In the genomic region with DNA sequence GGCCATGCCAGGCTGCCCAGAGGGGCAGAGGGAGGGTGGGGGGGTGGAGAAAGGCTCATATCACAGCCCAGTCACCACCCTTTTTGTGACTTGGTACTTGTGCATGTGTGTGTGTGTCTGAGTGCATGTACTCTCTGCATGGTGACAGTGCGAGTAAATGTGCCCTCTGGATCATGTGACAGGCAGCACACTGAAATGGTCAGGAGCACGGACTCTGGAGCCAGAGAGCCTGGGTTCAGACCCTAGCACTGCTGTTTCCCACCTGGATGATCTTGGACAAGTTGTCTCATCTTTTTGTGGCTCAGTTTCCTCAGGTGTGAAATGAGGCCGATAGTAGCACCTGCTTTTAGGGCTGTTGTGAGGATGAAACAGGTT, we compare ENCODE assay signal across 1 cellular context.
TF ChIP-seq lines count a peak whose summit lies in the region.

No MANE protein-coding gene starts in this region.

TF ChIP-seq in SK-N-SH, 30 proteins besides CTCF, POLR2A, EP300 and RAD21 (continued from another document):
- TF ChIP-seq, protein P1, sequence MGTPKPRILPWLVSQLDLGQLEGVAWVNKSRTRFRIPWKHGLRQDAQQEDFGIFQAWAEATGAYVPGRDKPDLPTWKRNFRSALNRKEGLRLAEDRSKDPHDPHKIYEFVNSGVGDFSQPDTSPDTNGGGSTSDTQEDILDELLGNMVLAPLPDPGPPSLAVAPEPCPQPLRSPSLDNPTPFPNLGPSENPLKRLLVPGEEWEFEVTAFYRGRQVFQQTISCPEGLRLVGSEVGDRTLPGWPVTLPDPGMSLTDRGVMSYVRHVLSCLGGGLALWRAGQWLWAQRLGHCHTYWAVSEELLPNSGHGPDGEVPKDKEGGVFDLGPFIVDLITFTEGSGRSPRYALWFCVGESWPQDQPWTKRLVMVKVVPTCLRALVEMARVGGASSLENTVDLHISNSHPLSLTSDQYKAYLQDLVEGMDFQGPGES (IDR thresholded peaks at IDR 0.05; ENCODE audit: low read depth, low read length): no peak
- TF ChIP-seq MEF2A (IDR thresholded peaks at IDR 0.05; ENCODE audit: borderline replicate concordance, low read depth) (no peak), EZH2phosphoT487 (IDR thresholded peaks at IDR 0.05; ENCODE audit: borderline replicate concordance, low read depth) (no peak), FOXJ3 (CRISPR knock-in tag; IDR thresholded peaks at IDR 0.05) (no peak), NRF1 (IDR thresholded peaks at IDR 0.05; ENCODE audit: low read depth, low read length) (no peak), RXRA (IDR thresholded peaks at IDR 0.05; ENCODE audit: borderline replicate concordance, low read depth) (no peak), SMC3 (IDR thresholded peaks at IDR 0.05; ENCODE audit: low read depth, low read length) (no peak), FOSL2 (IDR thresholded peaks at IDR 0.05; ENCODE audit: borderline replicate concordance, low read depth) (no peak), ELF1 (IDR thresholded peaks at IDR 0.05) (no peak)
- TF ChIP-seq, protein P2, sequence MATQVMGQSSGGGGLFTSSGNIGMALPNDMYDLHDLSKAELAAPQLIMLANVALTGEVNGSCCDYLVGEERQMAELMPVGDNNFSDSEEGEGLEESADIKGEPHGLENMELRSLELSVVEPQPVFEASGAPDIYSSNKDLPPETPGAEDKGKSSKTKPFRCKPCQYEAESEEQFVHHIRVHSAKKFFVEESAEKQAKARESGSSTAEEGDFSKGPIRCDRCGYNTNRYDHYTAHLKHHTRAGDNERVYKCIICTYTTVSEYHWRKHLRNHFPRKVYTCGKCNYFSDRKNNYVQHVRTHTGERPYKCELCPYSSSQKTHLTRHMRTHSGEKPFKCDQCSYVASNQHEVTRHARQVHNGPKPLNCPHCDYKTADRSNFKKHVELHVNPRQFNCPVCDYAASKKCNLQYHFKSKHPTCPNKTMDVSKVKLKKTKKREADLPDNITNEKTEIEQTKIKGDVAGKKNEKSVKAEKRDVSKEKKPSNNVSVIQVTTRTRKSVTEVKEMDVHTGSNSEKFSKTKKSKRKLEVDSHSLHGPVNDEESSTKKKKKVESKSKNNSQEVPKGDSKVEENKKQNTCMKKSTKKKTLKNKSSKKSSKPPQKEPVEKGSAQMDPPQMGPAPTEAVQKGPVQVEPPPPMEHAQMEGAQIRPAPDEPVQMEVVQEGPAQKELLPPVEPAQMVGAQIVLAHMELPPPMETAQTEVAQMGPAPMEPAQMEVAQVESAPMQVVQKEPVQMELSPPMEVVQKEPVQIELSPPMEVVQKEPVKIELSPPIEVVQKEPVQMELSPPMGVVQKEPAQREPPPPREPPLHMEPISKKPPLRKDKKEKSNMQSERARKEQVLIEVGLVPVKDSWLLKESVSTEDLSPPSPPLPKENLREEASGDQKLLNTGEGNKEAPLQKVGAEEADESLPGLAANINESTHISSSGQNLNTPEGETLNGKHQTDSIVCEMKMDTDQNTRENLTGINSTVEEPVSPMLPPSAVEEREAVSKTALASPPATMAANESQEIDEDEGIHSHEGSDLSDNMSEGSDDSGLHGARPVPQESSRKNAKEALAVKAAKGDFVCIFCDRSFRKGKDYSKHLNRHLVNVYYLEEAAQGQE (IDR thresholded peaks at IDR 0.05; ENCODE audit: low read depth, low read length): no peak
- TF ChIP-seq, protein P3, sequence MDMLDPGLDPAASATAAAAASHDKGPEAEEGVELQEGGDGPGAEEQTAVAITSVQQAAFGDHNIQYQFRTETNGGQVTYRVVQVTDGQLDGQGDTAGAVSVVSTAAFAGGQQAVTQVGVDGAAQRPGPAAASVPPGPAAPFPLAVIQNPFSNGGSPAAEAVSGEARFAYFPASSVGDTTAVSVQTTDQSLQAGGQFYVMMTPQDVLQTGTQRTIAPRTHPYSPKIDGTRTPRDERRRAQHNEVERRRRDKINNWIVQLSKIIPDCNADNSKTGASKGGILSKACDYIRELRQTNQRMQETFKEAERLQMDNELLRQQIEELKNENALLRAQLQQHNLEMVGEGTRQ (IDR thresholded peaks at IDR 0.05; ENCODE audit: borderline replicate concordance, low read depth, low read length): no peak
- TF ChIP-seq, protein P4, sequence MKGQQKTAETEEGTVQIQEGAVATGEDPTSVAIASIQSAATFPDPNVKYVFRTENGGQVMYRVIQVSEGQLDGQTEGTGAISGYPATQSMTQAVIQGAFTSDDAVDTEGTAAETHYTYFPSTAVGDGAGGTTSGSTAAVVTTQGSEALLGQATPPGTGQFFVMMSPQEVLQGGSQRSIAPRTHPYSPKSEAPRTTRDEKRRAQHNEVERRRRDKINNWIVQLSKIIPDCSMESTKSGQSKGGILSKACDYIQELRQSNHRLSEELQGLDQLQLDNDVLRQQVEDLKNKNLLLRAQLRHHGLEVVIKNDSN (IDR thresholded peaks at IDR 0.05; ENCODE audit: borderline replicate concordance, low read depth): no peak
